ENCODE assay signal across 19 cellular contexts in the genomic region with DNA sequence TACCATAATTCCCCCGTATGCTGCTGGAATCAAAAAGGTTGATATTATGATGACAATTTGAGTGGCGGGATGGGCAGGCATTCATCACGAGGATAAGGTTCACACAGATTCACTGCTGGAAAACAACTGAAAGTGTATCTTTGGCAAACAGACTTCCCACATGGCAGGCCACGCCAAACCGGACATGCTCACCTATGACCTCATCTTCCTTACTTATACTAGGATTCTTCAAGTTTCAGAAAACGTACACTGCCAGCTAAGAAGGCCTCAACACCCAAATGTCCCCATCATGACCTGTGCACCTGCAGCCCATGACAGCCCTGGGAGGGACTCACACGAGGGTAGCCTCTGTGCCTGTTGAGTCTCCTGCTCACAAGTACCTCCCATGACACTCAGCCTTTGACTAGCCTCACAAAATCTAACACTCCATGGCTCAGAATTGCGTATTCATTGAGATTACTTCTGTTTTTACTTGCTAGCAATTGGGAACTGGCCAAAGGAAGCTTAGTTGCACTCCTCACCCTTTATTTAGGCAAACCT.
"Had no signal": no experiment of that assay in that cellular context is flagged by ENCODE, and none has a peak within 500 bp of the region (broad histone marks: within the 10 kb centered on the region; RNA-seq: fewer than 3 reads in every experiment).

No MANE protein-coding gene starts in this region.

- H3K9me3 ChIP-seq: lower lobe of right lung, ovary, right lobe of liver, spleen, testis had no signal

- H2AFZ ChIP-seq: neural progenitor cell had no signal

- H3K4me1 ChIP-seq: right lobe of liver, spleen had no signal

- H3K36me3 ChIP-seq: lower lobe of right lung, neural progenitor cell, ovary, right lobe of liver, spleen had no signal

- H3K4me2 ChIP-seq: neural progenitor cell had no signal

- FAIRE-seq: colon had no signal

- H3K27ac ChIP-seq: lower lobe of right lung, neural progenitor cell, ovary, right lobe of liver, spleen, testis had no signal

- H3K9ac ChIP-seq: neural progenitor cell had no signal

- H3K4me3 ChIP-seq: lower lobe of right lung, neural progenitor cell, ovary, right lobe of liver, spleen, testis had no signal

- DNase-seq: erythroblast; foreskin melanocyte; head of caudate nucleus; hippocampal formation; lower lobe of right lung; nucleus accumbens; ovary; right lobe of liver; spleen; stimulated activated CD4-positive, alpha-beta T cell treated with anti-CD3 and anti-CD28 coated beads, Interleukin-15, amount 100 ng/mL, for 24 hours; stimulated activated CD4-positive, alpha-beta T cell treated with anti-CD3 and anti-CD28 coated beads, Interleukin-1b, Interleukin-23, amount 100 ng/mL, for 48 hours; stimulated activated CD4-positive, alpha-beta T cell treated with anti-CD3 and anti-CD28 coated beads, Interleukin-4, amount 100 ng/mL, for 24 hours; testis; trophoblast cell had no signal

- H3K27me3 ChIP-seq: neural progenitor cell, ovary, right lobe of liver, testis had no signal

- ATAC-seq: left lobe of liver; lower lobe of right lung; natural killer cell treated with Interleukin-12 subunit alpha and Interleukin-12 subunit beta and Interleukin-15 and Interleukin-18, amount 100 ng/mL, for 72 hours; right lobe of liver; stimulated activated memory B cell treated with anti-CD40 and anti-IgM and Interleukin-4, amounts not matched to agents 10 μg/mL and 1 μg/mL and 100 μg/mL, for 72 hours had no signal
